ENCODE assay signal across 8 cellular contexts in genomic region chr7:32427769-32428291, GRCh38.
DNase-seq lines count a peak whose midpoint lies in the region; ATAC-seq and TF ChIP-seq lines count a peak whose summit lies in the region.

No MANE protein-coding gene starts in this region.

- no peak overlapping the region for H3K27ac Mint-ChIP-seq in activated B cell treated with CpG ODN at 0.5 μM for 24 hours

- H3K36me3 Mint-ChIP-seq in activated B cell treated with CpG ODN at 0.5 μM for 24 hours (ENCODE audit: low read depth), result no peaks in the 10 kb centered on the region

- ATAC-seq in activated B cell treated with CpG ODN at 0.5 μM for 24 hours (ENCODE audit: low read depth) (no peak), left colon (peak; percentile 69), GM18867 (IDR thresholded peaks at IDR 0.05; ENCODE audit: unreplicated experiment) (no peak)

- H3K4me3 Mint-ChIP-seq in activated B cell treated with CpG ODN at 0.5 μM for 24 hours, result no peak overlapping the region

- POLR2A ChIA-PET in activated B cell treated with CpG ODN at 0.5 μM for 24 hours (lab: Charles Lee), result no interaction called here

- peaks cover 6% of the 10 kb centered on the region for H3K9me3 Mint-ChIP-seq in activated B cell treated with CpG ODN at 0.5 μM for 24 hours

- H3K27me3 Mint-ChIP-seq in activated B cell treated with CpG ODN at 0.5 μM for 24 hours, result peaks cover 51% of the 10 kb centered on the region

- no peak for TF ChIP-seq CTCF in activated B cell treated with CpG ODN at 0.5 μM for 24 hours (IDR thresholded peaks at IDR 0.05)

- no peaks in the 10 kb centered on the region for H3K4me1 Mint-ChIP-seq in activated B cell treated with CpG ODN at 0.5 μM for 24 hours

- CTCF ChIA-PET in activated B cell treated with CpG ODN at 0.5 μM for 24 hours (lab: Charles Lee), result no interaction called here

- DNase-seq in NOMO-1 treated with DMSO at 0.1 percent for 48 hours (lab: John Stamatoyannopoulos, UW; ENCODE audit: unreplicated experiment) (peak; percentile 3), NOMO-1 (lab: John Stamatoyannopoulos, UW; ENCODE audit: unreplicated experiment in 2 of 2) (no peak), LHCN-M2 (ENCODE audit: low read depth) (peak; percentile 49), activated B cell treated with CpG ODN at 0.5 μM for 24 hours (peak; percentile 36), cerebellar cortex (ENCODE audit: low spot score) (peak; percentile 55), left colon (peak; percentile 34 to 74)
- peak; percentile 52 for DNase-seq in stimulated activated CD4-positive, alpha-beta T cell treated with anti-CD3 and anti-CD28 coated beads, Interleukin-4, amount 100 ng/mL, for 24 hours

- intact Hi-C loops in activated B cell treated with CpG ODN at 0.5 μM for 24 hours (cut with micrococcal nuclease) (no loop called here), left colon (cut with DNase I, micrococcal nuclease) (no loop called here)

Comparison
In these comparisons a context has a peak if more than half of its experiments do, and no peak if none do; other contexts are left out.
1. DNase-seq: peak in NOMO-1 treated with DMSO at 0.1 percent for 48 hours (single experiment), LHCN-M2 (single experiment), activated B cell treated with CpG ODN at 0.5 μM for 24 hours (single experiment), cerebellar cortex (single experiment), left colon (2 of 2) and stimulated activated CD4-positive, alpha-beta T cell treated with anti-CD3 and anti-CD28 coated beads, Interleukin-4, amount 100 ng/mL, for 24 hours (single experiment); none in NOMO-1 (0 of 2).